Comparison of ENCODE assay signal across 32 cellular contexts in the genomic region with DNA sequence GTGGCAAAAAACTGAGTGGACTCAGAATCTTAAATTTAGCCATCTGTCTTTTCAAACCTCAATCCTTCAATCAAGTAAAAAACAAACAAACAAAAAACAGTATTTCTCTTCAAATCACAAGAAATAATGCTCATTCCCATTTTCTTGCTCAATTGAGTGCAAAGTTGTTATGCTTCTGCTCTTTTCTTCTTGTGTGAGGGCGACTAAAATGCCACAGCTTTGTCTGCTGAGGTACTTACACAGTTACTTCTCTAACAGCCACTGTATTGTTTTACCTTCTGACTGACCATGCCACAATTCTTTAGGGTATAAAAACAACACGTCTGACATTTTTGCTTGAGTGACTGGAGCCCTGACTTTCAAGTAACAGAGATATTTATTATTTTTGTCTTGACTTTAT.
"Had no signal": no experiment of that assay in that cellular context is flagged by ENCODE, and none has a peak within 500 bp of the region (broad histone marks: within the 10 kb centered on the region; RNA-seq: fewer than 3 reads in every experiment).

No MANE protein-coding gene starts in this region.

- H3K9ac ChIP-seq: SK-N-SH had no signal

- H3K27me3 Mint-ChIP-seq: activated CD4-positive, alpha-beta T cell treated with anti-CD3 and anti-CD28 coated beads for 36 hours; activated CD4-positive, alpha-beta T cell treated with anti-CD3 and anti-CD28 coated beads, Interleukin-2, amount 10 ng/mL, durations not matched to agents 7 days and 5 days; activated naive CD4-positive, alpha-beta T cell treated with anti-CD3 and anti-CD28 coated beads, Interleukin-2, amount 50 U/mL, for 24 hours; activated naive CD8-positive, alpha-beta T cell treated with anti-CD3 and anti-CD28 coated beads, Interleukin-2, amount 10 ng/mL, durations not matched to agents 7 days and 5 days; activated T-cell treated with anti-CD3 and anti-CD28 coated beads, Interleukin-2, amount 50 U/mL, for 24 hours; central memory CD8-positive, alpha-beta T cell had no signal

- H3K4me3 Mint-ChIP-seq: activated CD4-positive, alpha-beta T cell treated with anti-CD3 and anti-CD28 coated beads for 36 hours; activated CD4-positive, alpha-beta T cell treated with anti-CD3 and anti-CD28 coated beads, Interleukin-2, amount 10 ng/mL, durations not matched to agents 7 days and 5 days; activated CD8-positive, alpha-beta T cell treated with anti-CD3 and anti-CD28 coated beads, Interleukin-2, amount 10 ng/mL, durations not matched to agents 7 days and 5 days; activated naive CD4-positive, alpha-beta T cell treated with anti-CD3 and anti-CD28 coated beads, Interleukin-2, amount 50 U/mL, for 24 hours; activated naive CD8-positive, alpha-beta T cell treated with anti-CD3 and anti-CD28 coated beads, Interleukin-2, amount 10 ng/mL, durations not matched to agents 7 days and 5 days; activated T-cell treated with anti-CD3 and anti-CD28 coated beads, Interleukin-2, amount 50 U/mL, for 24 hours; central memory CD8-positive, alpha-beta T cell; T-helper 1 cell treated with Interleukin-12 subunit alpha and Interleukin-12 subunit beta and Interleukin-4 antibody, amounts not matched to agents 30 μg/mL and 1 μg/mL, for 36 hours; T-helper 2 cell treated with Interferon-gamma antibody and Interleukin-4, amounts not matched to agents 5 μg/mL and 100 μg/mL, for 36 hours; WTC11 had no signal

- H3K36me3 Mint-ChIP-seq: activated naive CD4-positive, alpha-beta T cell treated with anti-CD3 and anti-CD28 coated beads, Interleukin-2, amount 50 U/mL, for 24 hours; activated naive CD8-positive, alpha-beta T cell treated with anti-CD3 and anti-CD28 coated beads, Interleukin-2, amount 10 ng/mL, durations not matched to agents 7 days and 5 days; WTC11 had no signal

- DNase-seq: activated CD4-positive, alpha-beta T cell treated with anti-CD3 and anti-CD28 coated beads for 36 hours; activated CD4-positive, alpha-beta T cell treated with anti-CD3 and anti-CD28 coated beads, Interleukin-2, amount 10 ng/mL, durations not matched to agents 7 days and 5 days; activated CD4-positive, alpha-beta T cell treated with anti-CD3 and anti-CD28 coated beads, Interleukin-2, amount 50 U/mL, for 48 hours; activated CD8-positive, alpha-beta T cell treated with anti-CD3 and anti-CD28 coated beads, Interleukin-2, amount 10 ng/mL, durations not matched to agents 7 days and 5 days; activated gamma-delta T cell; activated naive CD4-positive, alpha-beta T cell treated with Interleukin-2 at 50 U/mL for 16 hours; activated naive CD8-positive, alpha-beta T cell treated with anti-CD3 and anti-CD28 coated beads, Interleukin-2, amount 10 ng/mL, durations not matched to agents 7 days and 5 days; activated T-cell treated with anti-CD3 and anti-CD28 coated beads, Interleukin-2, amount 50 U/mL, for 24 hours; amygdala; NCI-H1048; NCI-H1105 treated with DMSO at 0.1 percent for 48 hours; NCI-H1436; NCI-H1694; NCI-H1930; NCI-H2081 treated with DMSO at 0.1 percent for 48 hours; NCI-H345; NCI-H526; NCI-H748 treated with DMSO at 0.1 percent for 48 hours; OCI-M1; Right ventricle myocardium superior; SJCRH30; SK-N-SH had no signal

- H3K4me1 Mint-ChIP-seq: activated CD4-positive, alpha-beta T cell treated with anti-CD3 and anti-CD28 coated beads for 36 hours; activated CD4-positive, alpha-beta T cell treated with anti-CD3 and anti-CD28 coated beads, Interleukin-2, amount 10 ng/mL, durations not matched to agents 7 days and 5 days; activated naive CD4-positive, alpha-beta T cell treated with anti-CD3 and anti-CD28 coated beads, Interleukin-2, amount 50 U/mL, for 24 hours; activated naive CD8-positive, alpha-beta T cell treated with anti-CD3 and anti-CD28 coated beads, Interleukin-2, amount 10 ng/mL, durations not matched to agents 7 days and 5 days; central memory CD8-positive, alpha-beta T cell; WTC11 had no signal

- H3K4me3 ChIP-seq: ascending aorta, cardiac muscle cell, K562, SJCRH30 had no signal

- H3K36me3 ChIP-seq: ascending aorta, cardiac muscle cell, SJCRH30 had no signal

- H3K9me3 ChIP-seq: ascending aorta, SJCRH30, SK-N-SH had no signal

- H3K4me1 ChIP-seq: ascending aorta, SJCRH30 had no signal

- H3K9me3 Mint-ChIP-seq: activated CD4-positive, alpha-beta T cell treated with anti-CD3 and anti-CD28 coated beads, Interleukin-2, amount 10 ng/mL, durations not matched to agents 7 days and 5 days; activated naive CD4-positive, alpha-beta T cell treated with anti-CD3 and anti-CD28 coated beads, Interleukin-2, amount 50 U/mL, for 24 hours; activated T-cell treated with anti-CD3 and anti-CD28 coated beads, Interleukin-2, amount 50 U/mL, for 24 hours; activated T-helper 2 cell treated with anti-CD3 and anti-CD28 coated beads, Interferon-gamma antibody, Interleukin-2, Interleukin-4, amounts not matched to agents 10 μg/mL and 5 μg/mL and 100 μg/mL, durations not matched to agents 14 hours and 24 hours and 36 hours; T-helper 1 cell treated with Interleukin-12 subunit alpha and Interleukin-12 subunit beta and Interleukin-4 antibody, amounts not matched to agents 30 μg/mL and 1 μg/mL, for 36 hours; T-helper 2 cell treated with Interferon-gamma antibody and Interleukin-4, amounts not matched to agents 5 μg/mL and 100 μg/mL, for 36 hours; WTC11 had no signal

- H3K27me3 ChIP-seq: ascending aorta, cardiac muscle cell, SJCRH30 had no signal

- H3K27ac Mint-ChIP-seq: activated CD4-positive, alpha-beta T cell treated with anti-CD3 and anti-CD28 coated beads for 36 hours; activated CD4-positive, alpha-beta T cell treated with anti-CD3 and anti-CD28 coated beads, Interleukin-2, amount 10 ng/mL, durations not matched to agents 7 days and 5 days; activated CD8-positive, alpha-beta T cell treated with anti-CD3 and anti-CD28 coated beads, Interleukin-2, amount 10 ng/mL, durations not matched to agents 7 days and 5 days; activated naive CD4-positive, alpha-beta T cell treated with anti-CD3 and anti-CD28 coated beads, Interleukin-2, amount 50 U/mL, for 24 hours; activated naive CD8-positive, alpha-beta T cell treated with anti-CD3 and anti-CD28 coated beads, Interleukin-2, amount 10 ng/mL, durations not matched to agents 7 days and 5 days; activated T-cell treated with anti-CD3 and anti-CD28 coated beads, Interleukin-2, amount 50 U/mL, for 24 hours; activated T-helper 2 cell treated with anti-CD3 and anti-CD28 coated beads, Interferon-gamma antibody, Interleukin-2, Interleukin-4, amounts not matched to agents 10 μg/mL and 5 μg/mL and 100 μg/mL, durations not matched to agents 14 hours and 24 hours and 36 hours; T-helper 1 cell treated with Interleukin-12 subunit alpha and Interleukin-12 subunit beta and Interleukin-4 antibody, amounts not matched to agents 30 μg/mL and 1 μg/mL, for 36 hours; T-helper 2 cell treated with Interferon-gamma antibody and Interleukin-4, amounts not matched to agents 5 μg/mL and 100 μg/mL, for 36 hours; WTC11 had no signal

- ATAC-seq: activated CD4-positive, alpha-beta T cell treated with anti-CD3 and anti-CD28 coated beads for 36 hours; activated CD4-positive, CD25-positive, alpha-beta regulatory T cell treated with anti-CD3 and anti-CD28 coated beads, Interleukin-2, amount 50 U/mL, for 24 hours; activated CD8-positive, alpha-beta T cell treated with anti-CD3 and anti-CD28 coated beads, Interleukin-2, amount 10 ng/mL, durations not matched to agents 7 days and 5 days; K562; WTC11 had no signal

- H3K4me2 ChIP-seq: SK-N-SH had no signal

- H3K27ac ChIP-seq: ascending aorta, cardiac muscle cell, SJCRH30 had no signal
